Comparison of ENCODE assay signal across 8 cellular contexts in genomic region chr12:6554990-6555691, GRCh38. TPM values are rescaled to one million over a fixed set of nuclear protein-coding genes. Genes with fewer than 3 reads are reported as not detected.
DNase-seq lines count a peak whose midpoint lies in the region; ATAC-seq, FAIRE-seq and TF ChIP-seq lines count a peak whose summit lies in the region.

No MANE protein-coding gene starts in this region.

- H3K4me3 ChIP-seq in HAP-1 (peak overlapping the region; percentile 70), psoas muscle (peak overlapping the region; percentile 95)

- peaks cover 10% of the 10 kb centered on the region for H3K4me1 ChIP-seq in HAP-1
- H3K4me1 ChIP-seq in psoas muscle, result peaks cover 46% of the 10 kb centered on the region

- H3K36me3 ChIP-seq in HAP-1 (replicated peaks) (peaks cover 56% of the 10 kb centered on the region), psoas muscle (ENCODE audit: insufficient read depth in 1 of 2, low read depth in 1 of 2) (peaks cover 5 to 41% of the 10 kb centered on the region in 2 donors)

- H3K9me3 ChIP-seq in HAP-1 (no peaks in the 10 kb centered on the region), T-helper 17 cell (ENCODE audit: control insufficient read depth, low read length, poor library complexity, severe bottlenecking) (no peaks in the 10 kb centered on the region), psoas muscle (no peaks in the 10 kb centered on the region)

- peak overlapping the region; percentile 67 for H3K27ac Mint-ChIP-seq in T-helper 17 cell

- H3K36me3 Mint-ChIP-seq in T-helper 17 cell (ENCODE audit: low read depth), result no peaks in the 10 kb centered on the region

- peaks cover 31% of the 10 kb centered on the region for H3K4me1 Mint-ChIP-seq in T-helper 17 cell

- H3K27me3 Mint-ChIP-seq in T-helper 17 cell, result no peaks in the 10 kb centered on the region

- no peak for TF ChIP-seq CTCF in psoas muscle (IDR thresholded peaks at IDR 0.05)

- H3K27me3 ChIP-seq in HAP-1 (ENCODE audit: low read depth) (no peaks in the 10 kb centered on the region), psoas muscle (ENCODE audit: insufficient read depth in 3 of 3, low read length in 2 of 3) (no peaks in the 10 kb centered on the region)

- intact Hi-C loops in psoas muscle (cut with DNase I), result no loop called here

- DNase-seq in EH (ENCODE audit: low read depth), result peak; percentile 48
- DNase-seq in HAP-1 (ENCODE audit: low spot score in 2 of 2), result peak in 1 of 2 experiments; percentile 30
- no peak for DNase-seq in T-helper 17 cell
- peak; percentile 7 for DNase-seq in fibroblast of peridontal ligament (ENCODE audit: extremely low read depth)
- no peak for DNase-seq in psoas muscle
- no peak for DNase-seq in GM19240 (ENCODE audit: insufficient read length, low spot score)
- no peak for DNase-seq in DMS79 (lab: John Stamatoyannopoulos, UW)
- no peak for DNase-seq in urothelium cell line (ENCODE audit: low spot score)

- peak overlapping the region; percentile 100 for H3K27ac ChIP-seq in psoas muscle

- FAIRE-seq in urothelium cell line (lab: Jason Lieb, UNC), result no peak

- H3K4me3 Mint-ChIP-seq in T-helper 17 cell, result peak overlapping the region; percentile 94

- in situ Hi-C loops in HAP-1 (cut with MboI; ENCODE audit: low sequenced_read_pairs), result no loop called here

- ATAC-seq in T-helper 17 cell, result no peak
- no peak for ATAC-seq in psoas muscle

- 1 to 5% (median 1%) methylated on average over 34 to 62 of the region's 62 CpGs for WGBS in psoas muscle, 3 donors

RNA-seq across cellular contexts. Expression of gene IFFO1, which starts 0.7 kb away (rescaled TPM):
- total RNA-seq in T-helper 17 cell (10 to 100 TPM; 29.3 to 37.3 TPM), psoas muscle (10 to 100 TPM; 12.6 to 26.3 (median 18.0) TPM)
- polyA plus RNA-seq in psoas muscle, result 1 to 10 TPM; 6.7 to 8.9 (median 8.3) TPM

RNA-seq across cellular contexts. Expression of gene NOP2, which starts 12.9 kb away (rescaled TPM):
- total RNA-seq in T-helper 17 cell (100 to 1,000 TPM in 1 of 2 donors, 10 to 100 TPM in 1; 90.0 to 122 TPM), psoas muscle (10 to 100 TPM; 29.8 to 62.2 (median 52.9) TPM)
- 10 to 100 TPM; 44.1 to 67.0 (median 66.4) TPM for polyA plus RNA-seq in psoas muscle

RNA-seq across cellular contexts. Expression of gene GAPDH, which starts 20.8 kb away (rescaled TPM):
- total RNA-seq in T-helper 17 cell (100 to 1,000 TPM; 640 to 695 TPM), psoas muscle (over 10,000 TPM in 2 of 4 donors, 1,000 to 10,000 TPM in 2; 7,136 to 10,782 (median 8,991) TPM)
- polyA plus RNA-seq in psoas muscle, result over 10,000 TPM in 2 of 3 donors, 1,000 to 10,000 TPM in 1; 9,788 to 18,891 (median 16,487) TPM

RNA-seq across cellular contexts. Expression of gene CHD4, which starts 52.0 kb away (rescaled TPM):
- total RNA-seq in T-helper 17 cell (100 to 1,000 TPM; 461 to 574 TPM), psoas muscle (100 to 1,000 TPM in 2 of 4 donors, 10 to 100 TPM in 2; 94.5 to 152 (median 112) TPM)
- polyA plus RNA-seq in psoas muscle, result 10 to 100 TPM; 62.5 to 90.0 (median 78.5) TPM

Comparison
In these comparisons a context has a peak if more than half of its experiments do, and no peak if none do; other contexts are left out.
1. DNase-seq: peak in EH (single experiment) and fibroblast of peridontal ligament (single experiment); none in T-helper 17 cell (0 of 3), psoas muscle (0 of 2), GM19240 (single experiment), DMS79 (single experiment) and urothelium cell line (single experiment).
2. RNA of gene GAPDH, which starts 20.8 kb away (total RNA-seq): 7,136 to 10,782 TPM in psoas muscle; 640 to 695 TPM in T-helper 17 cell; every median in the first group is over 10 times any median in the second.